1 cellular context compared by ENCODE assay signal in the genomic region with DNA sequence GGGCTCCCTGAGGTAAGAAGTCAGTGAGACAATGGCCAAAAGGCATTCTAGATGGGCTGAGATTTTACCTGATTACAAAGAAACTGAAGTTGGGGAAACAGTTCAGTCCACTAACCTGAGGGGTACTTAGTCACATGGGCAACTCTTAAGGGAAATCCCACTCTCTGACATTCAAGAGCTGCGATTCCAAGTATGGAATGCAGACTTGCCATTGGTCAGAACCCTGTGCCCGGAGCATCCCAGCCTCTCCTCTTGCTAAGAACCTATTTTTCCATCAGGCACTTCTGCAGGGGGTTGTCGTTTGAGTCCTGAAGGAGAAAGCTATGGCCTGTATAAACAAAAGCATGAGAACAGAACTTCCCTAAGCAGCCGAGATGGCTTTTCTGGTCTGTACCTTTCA.
TF ChIP-seq lines count a peak whose summit lies in the region.

No MANE protein-coding gene starts in this region.

TF ChIP-seq in GM23338, 12 proteins besides CTCF, POLR2A, EP300 and RAD21:
- TF ChIP-seq, protein P1, sequence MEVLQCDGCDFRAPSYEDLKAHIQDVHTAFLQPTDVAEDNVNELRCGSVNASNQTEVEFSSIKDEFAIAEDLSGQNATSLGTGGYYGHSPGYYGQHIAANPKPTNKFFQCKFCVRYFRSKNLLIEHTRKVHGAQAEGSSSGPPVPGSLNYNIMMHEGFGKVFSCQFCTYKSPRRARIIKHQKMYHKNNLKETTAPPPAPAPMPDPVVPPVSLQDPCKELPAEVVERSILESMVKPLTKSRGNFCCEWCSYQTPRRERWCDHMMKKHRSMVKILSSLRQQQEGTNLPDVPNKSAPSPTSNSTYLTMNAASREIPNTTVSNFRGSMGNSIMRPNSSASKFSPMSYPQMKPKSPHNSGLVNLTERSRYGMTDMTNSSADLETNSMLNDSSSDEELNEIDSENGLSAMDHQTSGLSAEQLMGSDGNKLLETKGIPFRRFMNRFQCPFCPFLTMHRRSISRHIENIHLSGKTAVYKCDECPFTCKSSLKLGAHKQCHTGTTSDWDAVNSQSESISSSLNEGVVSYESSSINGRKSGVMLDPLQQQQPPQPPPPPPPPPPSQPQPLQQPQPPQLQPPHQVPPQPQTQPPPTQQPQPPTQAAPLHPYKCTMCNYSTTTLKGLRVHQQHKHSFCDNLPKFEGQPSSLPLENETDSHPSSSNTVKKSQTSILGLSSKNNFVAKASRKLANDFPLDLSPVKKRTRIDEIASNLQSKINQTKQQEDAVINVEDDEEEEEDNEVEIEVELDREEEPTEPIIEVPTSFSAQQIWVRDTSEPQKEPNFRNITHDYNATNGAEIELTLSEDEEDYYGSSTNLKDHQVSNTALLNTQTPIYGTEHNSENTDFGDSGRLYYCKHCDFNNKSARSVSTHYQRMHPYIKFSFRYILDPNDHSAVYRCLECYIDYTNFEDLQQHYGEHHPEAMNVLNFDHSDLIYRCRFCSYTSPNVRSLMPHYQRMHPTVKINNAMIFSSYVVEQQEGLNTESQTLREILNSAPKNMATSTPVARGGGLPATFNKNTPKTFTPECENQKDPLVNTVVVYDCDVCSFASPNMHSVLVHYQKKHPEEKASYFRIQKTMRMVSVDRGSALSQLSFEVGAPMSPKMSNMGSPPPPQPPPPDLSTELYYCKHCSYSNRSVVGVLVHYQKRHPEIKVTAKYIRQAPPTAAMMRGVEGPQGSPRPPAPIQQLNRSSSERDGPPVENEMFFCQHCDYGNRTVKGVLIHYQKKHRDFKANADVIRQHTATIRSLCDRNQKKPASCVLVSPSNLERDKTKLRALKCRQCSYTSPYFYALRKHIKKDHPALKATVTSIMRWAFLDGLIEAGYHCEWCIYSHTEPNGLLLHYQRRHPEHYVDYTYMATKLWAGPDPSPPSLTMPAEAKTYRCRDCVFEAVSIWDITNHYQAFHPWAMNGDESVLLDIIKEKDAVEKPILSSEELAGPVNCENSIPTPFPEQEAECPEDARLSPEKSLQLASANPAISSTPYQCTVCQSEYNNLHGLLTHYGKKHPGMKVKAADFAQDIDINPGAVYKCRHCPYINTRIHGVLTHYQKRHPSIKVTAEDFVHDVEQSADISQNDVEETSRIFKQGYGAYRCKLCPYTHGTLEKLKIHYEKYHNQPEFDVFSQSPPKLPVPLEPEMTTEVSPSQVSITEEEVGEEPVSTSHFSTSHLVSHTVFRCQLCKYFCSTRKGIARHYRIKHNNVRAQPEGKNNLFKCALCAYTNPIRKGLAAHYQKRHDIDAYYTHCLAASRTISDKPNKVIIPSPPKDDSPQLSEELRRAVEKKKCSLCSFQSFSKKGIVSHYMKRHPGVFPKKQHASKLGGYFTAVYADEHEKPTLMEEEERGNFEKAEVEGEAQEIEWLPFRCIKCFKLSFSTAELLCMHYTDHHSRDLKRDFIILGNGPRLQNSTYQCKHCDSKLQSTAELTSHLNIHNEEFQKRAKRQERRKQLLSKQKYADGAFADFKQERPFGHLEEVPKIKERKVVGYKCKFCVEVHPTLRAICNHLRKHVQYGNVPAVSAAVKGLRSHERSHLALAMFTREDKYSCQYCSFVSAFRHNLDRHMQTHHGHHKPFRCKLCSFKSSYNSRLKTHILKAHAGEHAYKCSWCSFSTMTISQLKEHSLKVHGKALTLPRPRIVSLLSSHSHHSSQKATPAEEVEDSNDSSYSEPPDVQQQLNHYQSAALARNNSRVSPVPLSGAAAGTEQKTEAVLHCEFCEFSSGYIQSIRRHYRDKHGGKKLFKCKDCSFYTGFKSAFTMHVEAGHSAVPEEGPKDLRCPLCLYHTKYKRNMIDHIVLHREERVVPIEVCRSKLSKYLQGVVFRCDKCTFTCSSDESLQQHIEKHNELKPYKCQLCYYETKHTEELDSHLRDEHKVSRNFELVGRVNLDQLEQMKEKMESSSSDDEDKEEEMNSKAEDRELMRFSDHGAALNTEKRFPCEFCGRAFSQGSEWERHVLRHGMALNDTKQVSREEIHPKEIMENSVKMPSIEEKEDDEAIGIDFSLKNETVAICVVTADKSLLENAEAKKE (CRISPR knock-in tag; IDR thresholded peaks at IDR 0.05), result no peak
- no peak for TF ChIP-seq NANOG (IDR thresholded peaks at IDR 0.05; ENCODE audit: borderline replicate concordance)
- TF ChIP-seq, protein P2, sequence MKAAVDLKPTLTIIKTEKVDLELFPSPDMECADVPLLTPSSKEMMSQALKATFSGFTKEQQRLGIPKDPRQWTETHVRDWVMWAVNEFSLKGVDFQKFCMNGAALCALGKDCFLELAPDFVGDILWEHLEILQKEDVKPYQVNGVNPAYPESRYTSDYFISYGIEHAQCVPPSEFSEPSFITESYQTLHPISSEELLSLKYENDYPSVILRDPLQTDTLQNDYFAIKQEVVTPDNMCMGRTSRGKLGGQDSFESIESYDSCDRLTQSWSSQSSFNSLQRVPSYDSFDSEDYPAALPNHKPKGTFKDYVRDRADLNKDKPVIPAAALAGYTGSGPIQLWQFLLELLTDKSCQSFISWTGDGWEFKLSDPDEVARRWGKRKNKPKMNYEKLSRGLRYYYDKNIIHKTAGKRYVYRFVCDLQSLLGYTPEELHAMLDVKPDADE (IDR thresholded peaks at IDR 0.05), result no peak
- no peak for TF ChIP-seq JUNB (IDR thresholded peaks at IDR 0.05; ENCODE audit: unreplicated experiment)
- TF ChIP-seq POLR2AphosphoS5 (IDR thresholded peaks at IDR 0.05; ENCODE audit: low read depth), result no peak
- TF ChIP-seq CREB1 (CRISPR knock-in tag; IDR thresholded peaks at IDR 0.05; ENCODE audit: low read depth), result no peak
- no peak for TF ChIP-seq ZNF331 (CRISPR knock-in tag; IDR thresholded peaks at IDR 0.05; ENCODE audit: low read depth)
- TF ChIP-seq STAT1 (IDR thresholded peaks at IDR 0.05; ENCODE audit: unreplicated experiment), result no peak
- TF ChIP-seq EZH2phosphoT487 (IDR thresholded peaks at IDR 0.05; ENCODE audit: unreplicated experiment), result no peak
- TF ChIP-seq, protein P3, sequence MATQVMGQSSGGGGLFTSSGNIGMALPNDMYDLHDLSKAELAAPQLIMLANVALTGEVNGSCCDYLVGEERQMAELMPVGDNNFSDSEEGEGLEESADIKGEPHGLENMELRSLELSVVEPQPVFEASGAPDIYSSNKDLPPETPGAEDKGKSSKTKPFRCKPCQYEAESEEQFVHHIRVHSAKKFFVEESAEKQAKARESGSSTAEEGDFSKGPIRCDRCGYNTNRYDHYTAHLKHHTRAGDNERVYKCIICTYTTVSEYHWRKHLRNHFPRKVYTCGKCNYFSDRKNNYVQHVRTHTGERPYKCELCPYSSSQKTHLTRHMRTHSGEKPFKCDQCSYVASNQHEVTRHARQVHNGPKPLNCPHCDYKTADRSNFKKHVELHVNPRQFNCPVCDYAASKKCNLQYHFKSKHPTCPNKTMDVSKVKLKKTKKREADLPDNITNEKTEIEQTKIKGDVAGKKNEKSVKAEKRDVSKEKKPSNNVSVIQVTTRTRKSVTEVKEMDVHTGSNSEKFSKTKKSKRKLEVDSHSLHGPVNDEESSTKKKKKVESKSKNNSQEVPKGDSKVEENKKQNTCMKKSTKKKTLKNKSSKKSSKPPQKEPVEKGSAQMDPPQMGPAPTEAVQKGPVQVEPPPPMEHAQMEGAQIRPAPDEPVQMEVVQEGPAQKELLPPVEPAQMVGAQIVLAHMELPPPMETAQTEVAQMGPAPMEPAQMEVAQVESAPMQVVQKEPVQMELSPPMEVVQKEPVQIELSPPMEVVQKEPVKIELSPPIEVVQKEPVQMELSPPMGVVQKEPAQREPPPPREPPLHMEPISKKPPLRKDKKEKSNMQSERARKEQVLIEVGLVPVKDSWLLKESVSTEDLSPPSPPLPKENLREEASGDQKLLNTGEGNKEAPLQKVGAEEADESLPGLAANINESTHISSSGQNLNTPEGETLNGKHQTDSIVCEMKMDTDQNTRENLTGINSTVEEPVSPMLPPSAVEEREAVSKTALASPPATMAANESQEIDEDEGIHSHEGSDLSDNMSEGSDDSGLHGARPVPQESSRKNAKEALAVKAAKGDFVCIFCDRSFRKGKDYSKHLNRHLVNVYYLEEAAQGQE (IDR thresholded peaks at IDR 0.05; ENCODE audit: unreplicated experiment), result no peak
- no peak for TF ChIP-seq ZNF114 (CRISPR knock-in tag; IDR thresholded peaks at IDR 0.05)
- TF ChIP-seq EZH2 (IDR thresholded peaks at IDR 0.05; ENCODE audit: low read depth, unreplicated experiment), result no peak
